In genomic region chr5:172454355-172455086, GRCh38 we compare ENCODE assay signal across 8 cellular contexts. TPM values are rescaled to one million over a fixed set of nuclear protein-coding genes. Genes with fewer than 3 reads are reported as not detected.
DNase-seq lines count a peak whose midpoint lies in the region; ATAC-seq and TF ChIP-seq lines count a peak whose summit lies in the region.

Gene SH3PXD2B, minus strand, starts transcription at chr5:172454525. Its CDS starts 173 bp downstream, at chr5:172454352.

- H3K4me3 ChIP-seq in ascending aorta (peak within 1 kb of the TSS; percentile 89 to 94), left ventricle myocardium inferior (peak within 1 kb of the TSS; percentile 86)

- peak; percentile 54 for DNase-seq in COLO668 (lab: John Stamatoyannopoulos, UW; ENCODE audit: unreplicated experiment)
- peak; percentile 30 for DNase-seq in HFFc6
- DNase-seq in RKO (ENCODE audit: low spot score): peak; percentile 72
- peak in 1 of 2 donors; percentile 80 for DNase-seq in ascending aorta (ENCODE audit: low spot score in 2 of 2)
- peak; percentile 72 for DNase-seq in left ventricle myocardium inferior
- peak in 6 of 10 donors; percentile 56 to 93 (median 79) for DNase-seq in posterior cingulate gyrus
- no peak for DNase-seq in NCI-H524 treated with DMSO at 0.1 percent for 48 hours (lab: John Stamatoyannopoulos, UW)

- ATAC-seq in HG03378 (IDR thresholded peaks at IDR 0.05; ENCODE audit: unreplicated experiment): no peak

- H3K36me3 ChIP-seq in ascending aorta (no peaks in the 10 kb centered on the region), left ventricle myocardium inferior (no peaks in the 10 kb centered on the region)

- peak within 1 kb of the TSS; percentile 93 for H3K4me3 Mint-ChIP-seq in HFFc6

- H3K9me3 ChIP-seq in ascending aorta (no peaks in the 10 kb centered on the region), left ventricle myocardium inferior (replicated peaks) (no peaks in the 10 kb centered on the region)

- intact Hi-C loops in ascending aorta (cut with DNase I): loop anchor here (5.0 to 10.0 kb wide), 4 partner anchors 172 to 500 kb away; partner anchors contain the start of genes FBXW11, RPL26L1, STK10 and UBTD2
- intact Hi-C loops in left ventricle myocardium inferior (cut with micrococcal nuclease): no loop called here
- intact Hi-C loops in posterior cingulate gyrus (cut with DNase I): loop anchor here (5.0 to 10.0 kb wide), 4 partner anchors 42 to 350 kb away; partner anchors contain the start of genes STK10 and UBTD2

- H3K36me3 Mint-ChIP-seq in HFFc6 (ENCODE audit: low read depth): no peaks in the 10 kb centered on the region

- TF ChIP-seq CTCF in HFFc6 (IDR thresholded peaks at IDR 0.05) (no peak), ascending aorta (IDR thresholded peaks at IDR 0.05) (no peak), left ventricle myocardium inferior (IDR thresholded peaks at IDR 0.05; ENCODE audit: borderline replicate concordance) (no peak)

- peak within 1 kb of the TSS; percentile 91 for H3K27ac Mint-ChIP-seq in HFFc6

- H3K27me3 ChIP-seq in ascending aorta (no peaks in the 10 kb centered on the region), left ventricle myocardium inferior (ENCODE audit: low read depth) (no peaks in the 10 kb centered on the region)

- peaks cover 1% of the 10 kb centered on the region; the same call in 1 of the 2 replicates for H3K27me3 Mint-ChIP-seq in HFFc6 (ENCODE audit: insufficient read depth)

- H3K27ac ChIP-seq in ascending aorta (peak within 1 kb of the TSS; percentile 83 to 87), left ventricle myocardium inferior (replicated peaks) (peak within 1 kb of the TSS; percentile 86)

- H3K4me1 ChIP-seq in ascending aorta: peaks cover 9 to 19% of the 10 kb centered on the region in 2 donors
- H3K4me1 ChIP-seq in left ventricle myocardium inferior: peaks cover 65% of the 10 kb centered on the region

- H3K4me1 Mint-ChIP-seq in HFFc6 (ENCODE audit: low read depth): peaks cover 58% of the 10 kb centered on the region

- no peaks in the 10 kb centered on the region for H3K9me3 Mint-ChIP-seq in HFFc6

RNA-seq across cellular contexts. Expression of gene SH3PXD2B, which starts in this region (rescaled TPM):
- total RNA-seq in HFFc6 (2021; fragmentation: NEBNext Ultra II Directional; extraction: Animal tissue kit (Norgen Biotek cat#: 25700)): 10 to 100 TPM; 12.4 to 28.4 (median 24.3) TPM
- total RNA-seq in ascending aorta (60.8 TPM), left ventricle myocardium inferior (5.2 TPM)
